Comparison of ENCODE assay signal across 7 cellular contexts in the genomic region with DNA sequence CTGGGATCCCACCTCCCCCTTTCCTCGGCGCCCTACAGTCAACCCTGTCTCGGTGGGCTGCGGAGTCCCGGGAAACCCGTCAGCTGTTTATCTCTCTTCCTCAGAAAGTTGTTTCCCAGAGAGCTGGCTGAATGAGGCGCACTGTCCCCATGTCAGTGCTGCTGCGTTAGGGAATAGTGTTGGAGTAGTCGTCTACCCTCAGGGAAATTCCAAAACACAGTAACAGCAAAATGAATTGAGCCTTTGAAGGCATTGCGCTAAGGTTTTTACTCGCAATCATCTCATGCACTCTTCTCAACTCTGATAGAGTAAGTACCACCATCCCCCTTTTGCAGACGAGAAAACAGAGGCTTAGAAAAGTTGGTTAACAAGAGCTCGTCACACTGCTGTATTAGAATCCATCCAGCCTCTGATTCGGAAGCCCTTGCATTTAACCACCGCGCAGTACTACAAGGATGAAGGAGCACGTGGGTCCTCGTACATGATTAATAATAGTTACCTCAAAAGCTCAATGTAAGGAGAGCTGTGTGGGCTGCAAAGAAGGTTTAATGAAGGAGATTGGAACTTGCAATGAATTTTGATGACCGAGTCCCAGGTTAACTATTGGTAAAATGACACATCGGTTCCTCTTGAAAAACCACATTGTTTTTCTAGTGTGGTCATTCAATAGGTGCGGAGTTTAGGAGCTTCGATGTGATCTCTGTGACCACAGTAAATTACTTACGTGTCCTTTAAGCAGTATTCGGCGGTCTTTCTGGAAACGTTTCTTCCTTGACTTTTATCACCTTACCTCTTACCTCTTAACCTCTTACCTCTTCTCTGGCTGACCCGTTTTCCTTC. TPM values are rescaled to one million over a fixed set of nuclear protein-coding genes. Genes with fewer than 3 reads are reported as not detected.
DNase-seq lines count a peak whose midpoint lies in the region; ATAC-seq and TF ChIP-seq lines count a peak whose summit lies in the region.

No MANE protein-coding gene starts in this region.

- no peaks in the 10 kb centered on the region for H3K27me3 Mint-ChIP-seq in activated naive CD4-positive, alpha-beta T cell treated with anti-CD3 and anti-CD28 coated beads, Interleukin-2, amount 50 U/mL, for 24 hours

- ATAC-seq in GM21526 (IDR thresholded peaks at IDR 0.05; ENCODE audit: low FRiP score, unreplicated experiment) = peak; percentile 9
- peak; percentile 4 for ATAC-seq in left ventricle myocardium superior

- no peak for TF ChIP-seq CTCF in retinal pigment epithelial cell (conservative IDR thresholded peaks at IDR 0.05; ENCODE audit: low read depth, low read length)

- H3K9ac ChIP-seq in ES-I3 (ENCODE audit: low read depth, low read length) = peak overlapping the region; percentile 71

- H3K36me3 ChIP-seq in ES-I3 (ENCODE audit: insufficient read depth, low read length) = no peaks in the 10 kb centered on the region

- H3K9me3 Mint-ChIP-seq in activated naive CD4-positive, alpha-beta T cell treated with anti-CD3 and anti-CD28 coated beads, Interleukin-2, amount 50 U/mL, for 24 hours = no peaks in the 10 kb centered on the region

- H3K4me1 ChIP-seq in ES-I3 (ENCODE audit: insufficient read depth, low read length) = 0 out of 2 replicates have a peak, but pooled peaks cover 14% of the 10 kb centered on the region

- DNase-seq in LoVo (ENCODE audit: low spot score) (peak; percentile 25), left ventricle myocardium superior (no peak), retinal pigment epithelial cell (ENCODE audit: low read depth) (no peak), SW 1271 (lab: John Stamatoyannopoulos, UW) (no peak)

- H3K27ac Mint-ChIP-seq in activated naive CD4-positive, alpha-beta T cell treated with anti-CD3 and anti-CD28 coated beads, Interleukin-2, amount 50 U/mL, for 24 hours = peak overlapping the region; percentile 89

- H3K4me3 ChIP-seq in retinal pigment epithelial cell (ENCODE audit: low read length) = peak overlapping the region; percentile 92

- H3K36me3 Mint-ChIP-seq in activated naive CD4-positive, alpha-beta T cell treated with anti-CD3 and anti-CD28 coated beads, Interleukin-2, amount 50 U/mL, for 24 hours = peaks cover 2% of the 10 kb centered on the region

- H3K9me3 ChIP-seq in ES-I3 (ENCODE audit: control insufficient read depth, insufficient read depth, low read length) = no peaks in the 10 kb centered on the region

- H3K4me1 Mint-ChIP-seq in activated naive CD4-positive, alpha-beta T cell treated with anti-CD3 and anti-CD28 coated beads, Interleukin-2, amount 50 U/mL, for 24 hours = peaks cover 41% of the 10 kb centered on the region

- H3K4me3 Mint-ChIP-seq in activated naive CD4-positive, alpha-beta T cell treated with anti-CD3 and anti-CD28 coated beads, Interleukin-2, amount 50 U/mL, for 24 hours = peak overlapping the region; percentile 96

- intact Hi-C loops in left ventricle myocardium superior (cut with micrococcal nuclease) = no loop called here

RNA-seq across cellular contexts. Expression of gene EDEM3, which starts 0.8 kb away (rescaled TPM):
- total RNA-seq in left ventricle myocardium superior = 18.3 TPM
